ENCODE assay signal across 1 cellular context in genomic region chr19:35563207-35563829, GRCh38.
TF ChIP-seq lines count a peak whose summit lies in the region.

TSS of gene ATP4A (minus strand) at chr19:35563658. CDS start at chr19:35563629, 29 bp downstream.

TF ChIP-seq in HEK293, 187 proteins besides CTCF, POLR2A, EP300 and RAD21 (continued from another document):
- TF ChIP-seq AEBP2 (tag by site-specific recombination; IDR thresholded peaks at IDR 0.05; ENCODE audit: borderline replicate concordance): no peak
- no peak for TF ChIP-seq YY1 (tag by site-specific recombination; IDR thresholded peaks at IDR 0.05)
- TF ChIP-seq EGR2 (tag by site-specific recombination; IDR thresholded peaks at IDR 0.05; ENCODE audit: low read depth): peak; percentile 64; the same call in 1 of the 2 replicates
- TF ChIP-seq ZNF280C (tag by site-specific recombination; IDR thresholded peaks at IDR 0.05): no peak
- TF ChIP-seq ZNF449 (tag by site-specific recombination; IDR thresholded peaks at IDR 0.05): no peak
- TF ChIP-seq ZNF658 (tag by site-specific recombination; IDR thresholded peaks at IDR 0.05): no peak
- no peak for TF ChIP-seq ZNF792 (tag by site-specific recombination; IDR thresholded peaks at IDR 0.05)
- no peak for TF ChIP-seq ZNF610 (tag by site-specific recombination; IDR thresholded peaks at IDR 0.05; ENCODE audit: borderline replicate concordance)
- no peak for TF ChIP-seq ZNF501 (tag by site-specific recombination; IDR thresholded peaks at IDR 0.05)
- TF ChIP-seq ZNF148 (tag by site-specific recombination; IDR thresholded peaks at IDR 0.05; ENCODE audit: borderline replicate concordance): no peak
- TF ChIP-seq ZNF138 (tag by site-specific recombination; IDR thresholded peaks at IDR 0.05; ENCODE audit: borderline replicate concordance): no peak
- TF ChIP-seq ZNF670 (tag by site-specific recombination; IDR thresholded peaks at IDR 0.05; ENCODE audit: low read depth): no peak
- no peak for TF ChIP-seq SP7 (tag by site-specific recombination; IDR thresholded peaks at IDR 0.05)
- no peak for TF ChIP-seq ZSCAN18 (tag by site-specific recombination; IDR thresholded peaks at IDR 0.05)
- no peak for TF ChIP-seq ZNF645 (tag by site-specific recombination; IDR thresholded peaks at IDR 0.05)
- no peak for TF ChIP-seq ZXDB (tag by site-specific recombination; IDR thresholded peaks at IDR 0.05)
- TF ChIP-seq ZNF558 (tag by site-specific recombination; IDR thresholded peaks at IDR 0.05): no peak
- no peak for TF ChIP-seq ZNF223 (tag by site-specific recombination; IDR thresholded peaks at IDR 0.05)
- TF ChIP-seq ZNF560 (tag by site-specific recombination; IDR thresholded peaks at IDR 0.05; ENCODE audit: borderline replicate concordance): no peak
- TF ChIP-seq ZNF791 (tag by site-specific recombination; IDR thresholded peaks at IDR 0.05): no peak
- TF ChIP-seq ZNF510 (tag by site-specific recombination; IDR thresholded peaks at IDR 0.05; ENCODE audit: insufficient replicate concordance): no peak
- no peak for TF ChIP-seq ZNF266 (tag by site-specific recombination; IDR thresholded peaks at IDR 0.05; ENCODE audit: low read depth)
- TF ChIP-seq ZNF621 (tag by site-specific recombination; IDR thresholded peaks at IDR 0.05): 0 out of 2 replicates have a peak, but pooled peaks have one; percentile 6
- TF ChIP-seq ZFHX2 (tag by site-specific recombination; conservative IDR thresholded peaks at IDR 0.05): peak; percentile 56
- TF ChIP-seq SP2 (tag by site-specific recombination; IDR thresholded peaks at IDR 0.05): 0 out of 2 replicates have a peak, but pooled peaks have one; percentile 12
- no peak for TF ChIP-seq ZNF362 (tag by site-specific recombination; IDR thresholded peaks at IDR 0.05)
- no peak for TF ChIP-seq ZBTB1 (tag by site-specific recombination; IDR thresholded peaks at IDR 0.05)
- TF ChIP-seq ZBTB17 (tag by site-specific recombination; IDR thresholded peaks at IDR 0.05): no peak
- no peak for TF ChIP-seq PRDM10 (tag by site-specific recombination; IDR thresholded peaks at IDR 0.05)
- TF ChIP-seq ZNF19 (tag by site-specific recombination; IDR thresholded peaks at IDR 0.05; ENCODE audit: low read depth): no peak
- TF ChIP-seq ZFP41 (tag by site-specific recombination; IDR thresholded peaks at IDR 0.05; ENCODE audit: borderline replicate concordance): no peak
